ENCODE assay signal across 24 cellular contexts in genomic region chr1:154896811-154897286, GRCh38. TPM values are rescaled to one million over a fixed set of nuclear protein-coding genes. Genes with fewer than 3 reads are reported as not detected.
DNase-seq lines count a peak whose midpoint lies in the region; ATAC-seq and TF ChIP-seq lines count a peak whose summit lies in the region.
"Had no signal": no experiment of that assay in that cellular context is flagged by ENCODE, and none has a peak within 500 bp of the region (broad histone marks: within the 10 kb centered on the region; RNA-seq: fewer than 3 reads in every experiment).

No MANE protein-coding gene starts in this region.

- peaks cover 0 to 9% (median 0%) of the 10 kb centered on the region in 12 donors for H3K4me1 ChIP-seq in heart left ventricle
- no peaks in the 10 kb centered on the region for H3K4me1 ChIP-seq in upper lobe of right lung
- H3K4me1 ChIP-seq in vagina: no peaks in the 10 kb centered on the region
- H3K4me1 ChIP-seq in Karpas-422 (ENCODE audit: low read length): no peaks in the 10 kb centered on the region
- H3K4me1 ChIP-seq: Caco-2, stomach had no signal

- no peaks in the 10 kb centered on the region for H4K20me1 ChIP-seq in Karpas-422 (ENCODE audit: insufficient read depth, low read depth, low read length)

- no peaks in the 10 kb centered on the region for H3K79me2 ChIP-seq in Karpas-422 (ENCODE audit: low read length)

- TF ChIP-seq POLR2A in heart left ventricle (IDR thresholded peaks at IDR 0.05) (no peak), vagina (IDR thresholded peaks at IDR 0.05) (no peak)

- no peak overlapping the region for H3K4me3 ChIP-seq in heart left ventricle
- no peak overlapping the region for H3K4me3 ChIP-seq in upper lobe of right lung
- H3K4me3 ChIP-seq in vagina: no peak overlapping the region
- no peak overlapping the region for H3K4me3 ChIP-seq in Karpas-422 (ENCODE audit: low read length)
- H3K4me3 ChIP-seq: cardiac muscle cell, mucosa of descending colon, stomach had no signal

- H3K9me3 ChIP-seq in heart left ventricle (no peaks in the 10 kb centered on the region), upper lobe of right lung (no peaks in the 10 kb centered on the region), vagina (no peaks in the 10 kb centered on the region), Karpas-422 (ENCODE audit: low read length) (no peaks in the 10 kb centered on the region)
- H3K9me3 ChIP-seq: Caco-2, mucosa of descending colon, SK-N-SH, stomach had no signal

- TF ChIP-seq CTCF in heart left ventricle (IDR thresholded peaks at IDR 0.05): no peak
- no peak for TF ChIP-seq CTCF in upper lobe of right lung (IDR thresholded peaks at IDR 0.05)
- no peak for TF ChIP-seq CTCF in vagina (IDR thresholded peaks at IDR 0.05)

- H3K9ac ChIP-seq in Karpas-422 (ENCODE audit: low read length): no peak overlapping the region
- H3K9ac ChIP-seq: SK-N-SH had no signal

- intact Hi-C loops in heart left ventricle (cut with DNase I): no loop called here
- intact Hi-C loops in left cardiac atrium (cut with DNase I): no loop called here
- intact Hi-C loops in upper lobe of right lung (cut with DNase I): no loop called here
- intact Hi-C loops in vagina (cut with DNase I): no loop called here

- H3K27me3 ChIP-seq in heart left ventricle: no peaks in the 10 kb centered on the region
- H3K27me3 ChIP-seq in upper lobe of right lung: no peaks in the 10 kb centered on the region
- no peaks in the 10 kb centered on the region for H3K27me3 ChIP-seq in vagina
- no peaks in the 10 kb centered on the region for H3K27me3 ChIP-seq in Karpas-422 (ENCODE audit: low read length)
- H3K27me3 ChIP-seq: cardiac muscle cell, stomach had no signal

- peak in 1 of 5 donors; percentile 32 for DNase-seq in heart left ventricle
- no peak for DNase-seq in left cardiac atrium
- peak; percentile 61 for DNase-seq in dermis blood vessel endothelial cell
- peak; percentile 52 for DNase-seq in midbrain (lab: John Stamatoyannopoulos, UW)
- DNase-seq in upper lobe of right lung: peak; percentile 40
- DNase-seq in vagina (ENCODE audit: extremely low spot score in 2 of 2): no peak
- DNase-seq in COR-L47 (lab: John Stamatoyannopoulos, UW): no peak
- DNase-seq in Karpas-422: no peak
- DNase-seq: activated CD4-positive, alpha-beta T cell treated with anti-CD3 and anti-CD28 coated beads for 48 hours; activated naive CD4-positive, alpha-beta T cell treated with anti-CD3 and anti-CD28 coated beads for 36 hours; activated T-cell treated with anti-CD3 and anti-CD28 coated beads, Interleukin-2, amount 50 U/mL, for 48 hours; Caco-2; DMS79; mucosa of descending colon; NCI-H187; NCI-H2171 treated with DMSO at 0.1 percent for 48 hours; NCI-H524 treated with DMSO at 0.1 percent for 48 hours; SK-N-SH; stomach had no signal

- no peak overlapping the region for H3K4me2 ChIP-seq in Karpas-422 (ENCODE audit: low read depth, low read length, poor library complexity, severe bottlenecking)
- H3K4me2 ChIP-seq: SK-N-SH had no signal

- no peaks in the 10 kb centered on the region for H3K9me2 ChIP-seq in Karpas-422 (replicated peaks; ENCODE audit: insufficient read depth, low read length)
- H3K9me2 ChIP-seq: SK-N-SH had no signal

- H3K27ac ChIP-seq in heart left ventricle (peak overlapping the region in 2 of 12 donors; percentile 38 to 58), upper lobe of right lung (no peak overlapping the region), vagina (no peak overlapping the region), Karpas-422 (ENCODE audit: low read length) (no peak overlapping the region)
- H3K27ac ChIP-seq: cardiac muscle cell, HL-60, RWPE1, stomach had no signal

- WGBS in heart left ventricle, 4 donors: 69 to 83% (median 79%) methylated on average over 10 of the region's 10 CpGs

- H3K36me3 ChIP-seq in heart left ventricle (no peaks in the 10 kb centered on the region), upper lobe of right lung (no peaks in the 10 kb centered on the region), vagina (no peaks in the 10 kb centered on the region), Karpas-422 (ENCODE audit: insufficient read depth, low read length) (no peaks in the 10 kb centered on the region)
- H3K36me3 ChIP-seq: cardiac muscle cell, stomach had no signal

- H2AFZ ChIP-seq in Karpas-422 (ENCODE audit: low read length): no peak overlapping the region

- peak in 3 of 4 donors; percentile 16 to 61 (median 58) for ATAC-seq in heart left ventricle
- no peak for ATAC-seq in left cardiac atrium
- ATAC-seq in upper lobe of right lung: no peak
- ATAC-seq: HepG2, mucosa of descending colon had no signal

RNA-seq across cellular contexts. Expression of gene KCNN3, which starts 26.8 kb away (rescaled TPM):
- total RNA-seq in heart left ventricle: 1 to 10 TPM; 1.0 to 4.6 (median 3.0) TPM
- polyA plus RNA-seq in heart left ventricle: under 1 TPM; 0.42 to 0.88 TPM
- total RNA-seq in left cardiac atrium: 1 to 10 TPM; 3.2 to 4.6 TPM
- 1.7 and 3.6 TPM in 2 replicates for total RNA-seq in dermis blood vessel endothelial cell
- 7.6 TPM for total RNA-seq in upper lobe of right lung
- total RNA-seq in vagina: 7.4 TPM
- 50.0 and 68.2 TPM in 2 replicates for total RNA-seq in Karpas-422 (2014; rRNA removed; shearing (Covaris generic); ENCODE audit: low replicate concordance)
- total RNA-seq: HepG2 had no signal
- polyA plus RNA-seq: BJ, HepG2 had no signal

RNA-seq across cellular contexts. Expression of gene PMVK, which starts 39.7 kb away (rescaled TPM):
- total RNA-seq in heart left ventricle (10 to 100 TPM; 12.8 to 50.8 (median 37.5) TPM), left cardiac atrium (10 to 100 TPM; 55.9 to 63.7 TPM), dermis blood vessel endothelial cell (6.5 and 9.4 TPM in 2 replicates), upper lobe of right lung (38.4 TPM), vagina (20.6 TPM)
- polyA plus RNA-seq in heart left ventricle: 10 to 100 TPM; 47.1 to 52.1 TPM
- 11.1 and 14.1 TPM in 2 replicates for total RNA-seq in Karpas-422 (2014; rRNA removed; shearing (Covaris generic); ENCODE audit: low replicate concordance)

RNA-seq across cellular contexts. Expression of gene PBXIP1, which starts 59.0 kb away (rescaled TPM):
- total RNA-seq in heart left ventricle: 10 to 100 TPM; 38.2 to 70.4 (median 51.7) TPM
- 10 to 100 TPM; 36.9 to 38.2 TPM for polyA plus RNA-seq in heart left ventricle
- 10 to 100 TPM; 58.8 to 69.7 TPM for total RNA-seq in left cardiac atrium
- 110 and 126 TPM in 2 replicates for total RNA-seq in dermis blood vessel endothelial cell
- total RNA-seq in upper lobe of right lung: 75.7 TPM
- 56.5 TPM for total RNA-seq in vagina
- total RNA-seq in Karpas-422 (2014; rRNA removed; shearing (Covaris generic); ENCODE audit: low replicate concordance): 26.1 and 55.8 TPM in 2 replicates

Comparison
In these comparisons a context has a peak if more than half of its experiments do, and no peak if none do; other contexts are left out.
1. ATAC-seq: peak in heart left ventricle (3 of 4); none in left cardiac atrium (0 of 2) and upper lobe of right lung (single experiment).
2. DNase-seq: peak in dermis blood vessel endothelial cell (single experiment), midbrain (single experiment) and upper lobe of right lung (single experiment); none in left cardiac atrium (single experiment), vagina (0 of 2), COR-L47 (single experiment) and Karpas-422 (single experiment).